8 cellular contexts compared by ENCODE assay signal in genomic region chr14:39015360-39015961, GRCh38.
DNase-seq lines count a peak whose midpoint lies in the region; ATAC-seq, FAIRE-seq and TF ChIP-seq lines count a peak whose summit lies in the region.

No MANE protein-coding gene starts in this region.

- no peak overlapping the region for H3K27ac ChIP-seq in lower lobe of right lung

- no peaks in the 10 kb centered on the region for H3K36me3 ChIP-seq in lower lobe of right lung

- no peaks in the 10 kb centered on the region for H3K9me3 ChIP-seq in lower lobe of right lung

- no peaks in the 10 kb centered on the region for H3K4me1 ChIP-seq in lower lobe of right lung

- ATAC-seq in GM18873 (IDR thresholded peaks at IDR 0.05; ENCODE audit: low FRiP score, unreplicated experiment) (peak; percentile 66), HG03378 (IDR thresholded peaks at IDR 0.05; ENCODE audit: unreplicated experiment) (peak; percentile 93), lower lobe of right lung (peak in 1 of 2 donors; percentile 62)

- TF ChIP-seq CTCF in D721Med (IDR thresholded peaks at IDR 0.05; ENCODE audit: insufficient read depth, missing control alignments) (peak; percentile 77), cardiac fibroblast (IDR thresholded peaks at IDR 0.05; ENCODE audit: low read depth, low read length) (peak; percentile 80), lower lobe of right lung (IDR thresholded peaks at IDR 0.05) (peak; percentile 80)

- H3K27me3 ChIP-seq in lower lobe of right lung (ENCODE audit: low read depth): no peaks in the 10 kb centered on the region

- FAIRE-seq in D721Med (lab: Jason Lieb, UNC): peak; percentile 25

- DNase-seq in D721Med (ENCODE audit: insufficient read length, low spot score): no peak
- DNase-seq in NCI-H748 treated with DMSO at 0.1 percent for 48 hours (lab: John Stamatoyannopoulos, UW): peak; percentile 70
- peak; percentile 71 to 73 for DNase-seq in cardiac fibroblast (ENCODE audit: low read depth in 2 of 2)
- DNase-seq in lower lobe of right lung: no peak
- no peak for DNase-seq in T1000 (lab: John Stamatoyannopoulos, UW)
- no peak for DNase-seq in activated CD8-positive, alpha-beta memory T cell treated with anti-CD3 and anti-CD28 coated beads, Interleukin-2, amount 50 U/mL, for 48 hours

- H3K4me3 ChIP-seq in cardiac fibroblast (replicated peaks in 1 of 2; ENCODE audit: low read depth in 2 of 2, low read length in 2 of 2) (no peak overlapping the region), lower lobe of right lung (no peak overlapping the region)

- intact Hi-C loops in lower lobe of right lung (cut with DNase I): loop anchor here (10.0 kb wide), 1 partner anchor 281 kb away; no protein-coding TSS in a partner anchor

Comparison
In these comparisons a context has a peak if more than half of its experiments do, and no peak if none do; other contexts are left out.
1. DNase-seq: peak in NCI-H748 treated with DMSO at 0.1 percent for 48 hours (single experiment) and cardiac fibroblast (2 of 2); none in D721Med (single experiment), lower lobe of right lung (single experiment), T1000 (single experiment) and activated CD8-positive, alpha-beta memory T cell treated with anti-CD3 and anti-CD28 coated beads, Interleukin-2, amount 50 U/mL, for 48 hours (single experiment).
2. Peak in every context shown above with its lines, with median percentiles within 50 percentile points of each other: CTCF ChIP-seq.